Comparison of ENCODE assay signal across 11 cellular contexts in the genomic region with DNA sequence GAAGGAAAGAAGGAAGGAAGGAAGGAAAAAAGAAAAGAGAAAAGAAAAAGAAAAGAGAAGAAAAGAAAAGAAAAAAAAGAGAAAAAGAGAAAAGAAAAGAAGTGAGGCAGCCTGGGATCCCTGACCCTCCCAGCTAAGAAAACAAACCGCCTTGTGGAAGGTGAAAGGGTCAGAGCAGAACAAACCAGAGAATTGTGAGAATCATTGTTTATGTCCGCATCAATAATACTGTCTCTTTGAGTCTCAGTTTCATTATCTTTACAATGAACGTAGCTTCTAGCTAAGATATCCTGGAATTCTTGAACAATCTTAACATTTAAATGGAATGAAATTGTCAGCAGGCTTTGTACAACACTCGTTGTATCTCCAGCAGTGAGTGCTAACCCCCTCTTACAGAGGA.
DNase-seq lines count a peak whose midpoint lies in the region; ATAC-seq, FAIRE-seq and TF ChIP-seq lines count a peak whose summit lies in the region.
"Had no signal": no experiment of that assay in that cellular context is flagged by ENCODE, and none has a peak within 500 bp of the region (broad histone marks: within the 10 kb centered on the region; RNA-seq: fewer than 3 reads in every experiment).

No MANE protein-coding gene starts in this region.

- H3K4me3 ChIP-seq in IMR-90 (ENCODE audit: insufficient read depth, low read depth, low read length) (no peak overlapping the region), astrocyte (ENCODE audit: insufficient read depth, low read depth, low read length) (no peak overlapping the region), stomach (no peak overlapping the region), coronary artery (no peak overlapping the region)

- no peak overlapping the region for H3K4me3 Mint-ChIP-seq in astrocyte (ENCODE audit: unreplicated experiment)

- H3K27me3 Mint-ChIP-seq in astrocyte (ENCODE audit: low read depth, unreplicated experiment): peaks cover 7% of the 10 kb centered on the region

- no peak for FAIRE-seq in astrocyte (lab: Jason Lieb, UNC)
- FAIRE-seq: D721Med, GM19239 had no signal

- peak overlapping the region; percentile 41; the same call in 1 of the 2 replicates for H2BK120ac ChIP-seq in IMR-90 (ENCODE audit: low read depth, low read length)

- H3K27me3 ChIP-seq in IMR-90 (ENCODE audit: control insufficient read depth, insufficient read depth, low read length): no peaks in the 10 kb centered on the region
- H3K27me3 ChIP-seq in astrocyte (ENCODE audit: insufficient read depth, low read length): no peaks in the 10 kb centered on the region
- H3K27me3 ChIP-seq in stomach: no peaks in the 10 kb centered on the region

- H2BK20ac ChIP-seq in IMR-90 (ENCODE audit: low read depth, low read length): peak overlapping the region; percentile 36; the same call in 1 of the 2 replicates

- H2BK5ac ChIP-seq in IMR-90 (ENCODE audit: low read depth, low read length, poor library complexity, severe bottlenecking): no peak overlapping the region

- no peak for TF ChIP-seq EP300 in stomach (IDR thresholded peaks at IDR 0.05)

- H3K56ac ChIP-seq in IMR-90 (ENCODE audit: extremely low read depth, insufficient read depth, low read length): no peak overlapping the region

- H4K8ac ChIP-seq in IMR-90 (ENCODE audit: low read depth in 2 of 2, low read length in 2 of 2): peak overlapping the region; percentile 26 to 58; a peak in 2 of 4 replicates

- H3K9me3 ChIP-seq in IMR-90 (ENCODE audit: control insufficient read depth, insufficient read depth, low read length): no peaks in the 10 kb centered on the region
- H3K9me3 ChIP-seq in astrocyte (ENCODE audit: insufficient read depth, low read depth, low read length): no peaks in the 10 kb centered on the region
- H3K9me3 ChIP-seq in stomach: no peaks in the 10 kb centered on the region

- intact Hi-C loops in IMR-90 (cut with micrococcal nuclease) (loop anchor here (5.0 kb wide), 1 partner anchor 130 kb away; no protein-coding TSS in a partner anchor), left colon (cut with DNase I, micrococcal nuclease) (loop anchor here in 1 of 2 donors (10.0 kb wide), 1 partner anchor 128 kb away; no protein-coding TSS in a partner anchor), stomach (cut with DNase I; ENCODE audit: low total_unique reads) (no loop called here)

- H3K4me2 ChIP-seq in IMR-90 (ENCODE audit: low read depth, low read length): no peak overlapping the region
- peak overlapping the region; percentile 81 for H3K4me2 ChIP-seq in astrocyte (ENCODE audit: low read length)

- H3K27ac ChIP-seq in IMR-90 (ENCODE audit: insufficient read depth, low read length): no peak overlapping the region
- H3K27ac ChIP-seq in astrocyte (ENCODE audit: low read depth, low read length): peak overlapping the region; percentile 99
- H3K27ac ChIP-seq in stomach: peak overlapping the region; percentile 75 to 93 (median 85)
- peak overlapping the region in 1 of 2 donors; percentile 51 for H3K27ac ChIP-seq in coronary artery

- 0 out of 3 replicates have a peak overlapping the region, but pooled peaks have one; percentile 18 for H2BK15ac ChIP-seq in IMR-90 (ENCODE audit: low read depth, low read length)

- TF ChIP-seq CTCF in IMR-90 (conservative IDR thresholded peaks at IDR 0.05; ENCODE audit: low read depth, low read length) (no peak), astrocyte (IDR thresholded peaks at IDR 0.05; ENCODE audit: insufficient read depth, low read depth, low read length) (no peak), stomach (IDR thresholded peaks at IDR 0.05) (no peak), coronary artery (IDR thresholded peaks at IDR 0.05) (no peak)

- H3K4me1 Mint-ChIP-seq in astrocyte (ENCODE audit: low read depth, unreplicated experiment): peaks cover 22% of the 10 kb centered on the region

- H3K79me1 ChIP-seq in IMR-90 (ENCODE audit: low read depth in 1 of 2, low read length in 2 of 2): no peaks in the 10 kb centered on the region

- POLR2A ChIA-PET in IMR-90 (lab: Charles Lee; ENCODE audit: unreplicated experiment): no interaction called here

- H3K4me1 ChIP-seq in IMR-90 (ENCODE audit: control insufficient read depth, insufficient read depth, low read length): peaks cover 22% of the 10 kb centered on the region
- H3K4me1 ChIP-seq in astrocyte (ENCODE audit: insufficient read depth, low read length): peaks cover 65% of the 10 kb centered on the region
- peaks cover 30 to 95% (median 76%) of the 10 kb centered on the region in 4 donors for H3K4me1 ChIP-seq in stomach

- peak; percentile 38 for DNase-seq in IMR-90
- peak; percentile 47 for DNase-seq in astrocyte (ENCODE audit: low read depth)
- DNase-seq in left colon: no peak
- DNase-seq in stomach: no peak
- DNase-seq in cerebellar cortex (ENCODE audit: low spot score): no peak
- no peak for DNase-seq in AG08396 (ENCODE audit: low spot score)
- no peak for DNase-seq in coronary artery (ENCODE audit: low spot score)
- DNase-seq: NCI-H446 had no signal

- TF ChIP-seq POLR2A in IMR-90 (IDR thresholded peaks at IDR 0.05; ENCODE audit: low read depth, low read length) (no peak), stomach (IDR thresholded peaks at IDR 0.05) (no peak)

- no peaks in the 10 kb centered on the region for H3K36me3 Mint-ChIP-seq in astrocyte (ENCODE audit: low read depth, unreplicated experiment)

- BruUV-seq in IMR-90 (replicated peaks; lab: Mats Ljungman, UMichigan): no TSS peak

- H3K36me3 ChIP-seq in IMR-90 (ENCODE audit: control insufficient read depth, insufficient read depth, low read length): no peaks in the 10 kb centered on the region
- no peaks in the 10 kb centered on the region for H3K36me3 ChIP-seq in astrocyte (ENCODE audit: insufficient read depth, low read length)
- no peaks in the 10 kb centered on the region for H3K36me3 ChIP-seq in stomach

- in situ Hi-C loops in IMR-90 (cut with MboI; ENCODE audit: low sequenced_read_pairs): no loop called here

- H3K27ac Mint-ChIP-seq in astrocyte (ENCODE audit: unreplicated experiment): peak overlapping the region; percentile 87

- no peak for TF ChIP-seq RAD21 in IMR-90 (IDR thresholded peaks at IDR 0.05; ENCODE audit: low read length)

- no peak overlapping the region for H4K5ac ChIP-seq in IMR-90 (ENCODE audit: low read depth, low read length)

- H4K91ac ChIP-seq in IMR-90 (ENCODE audit: insufficient read depth, low read depth, low read length): no peak overlapping the region; the same call in 1 of the 2 replicates

- H3K9ac ChIP-seq in IMR-90 (ENCODE audit: low read depth, low read length) (no peak overlapping the region), astrocyte (ENCODE audit: low read length) (peak overlapping the region; percentile 96)

- no peak for ATAC-seq in IMR-90 (ENCODE audit: low read depth)
- peak; percentile 36 for ATAC-seq in left colon
- ATAC-seq: activated CD4-positive, CD25-positive, alpha-beta regulatory T cell treated with anti-CD3 and anti-CD28 coated beads, Interleukin-2, amount 50 U/mL, for 24 hours had no signal

- CTCF ChIA-PET in IMR-90 (lab: Yijun Ruan, JAX): interaction anchor here (0.6 kb wide), 2 partner anchors 38 to 399 kb away, joined by 3 read pairs; no protein-coding TSS in a partner anchor

- H2AFZ ChIP-seq in IMR-90 (replicated peaks; ENCODE audit: low read length, poor library complexity) (no peak overlapping the region), astrocyte (ENCODE audit: low read depth, low read length) (no peak overlapping the region)

- no peaks in the 10 kb centered on the region for H4K20me1 ChIP-seq in IMR-90 (ENCODE audit: insufficient read depth, low read length)
- no peaks in the 10 kb centered on the region for H4K20me1 ChIP-seq in astrocyte (ENCODE audit: insufficient read depth, low read length)

- H3K4ac ChIP-seq in IMR-90 (ENCODE audit: low read depth, low read length): peak overlapping the region; percentile 37; the same call in 1 of the 2 replicates

- H3K9me3 Mint-ChIP-seq in astrocyte (ENCODE audit: unreplicated experiment): no peaks in the 10 kb centered on the region

- H2AK9ac ChIP-seq in IMR-90 (replicated peaks; ENCODE audit: low read depth, low read length, poor library complexity): no peak overlapping the region

- no peak overlapping the region; the same call in 1 of the 2 replicates for H2AK5ac ChIP-seq in IMR-90 (ENCODE audit: low read depth, low read length)

- H3K18ac ChIP-seq in IMR-90 (ENCODE audit: low read depth, low read length): no peak overlapping the region; the same call in 1 of the 2 replicates

- dilution Hi-C loops in IMR-90 (cut with HindIII; ENCODE audit: low sequenced_read_pairs, unreplicated experiment): no loop called here

- no peaks in the 10 kb centered on the region for H3K79me2 ChIP-seq in astrocyte (ENCODE audit: insufficient read depth, low read length)

- H3K14ac ChIP-seq in IMR-90 (replicated peaks; ENCODE audit: low read depth, low read length): peak overlapping the region; percentile 34; the same call in 1 of the 2 replicates

- H3K23ac ChIP-seq in IMR-90 (ENCODE audit: low read depth, low read length): peak overlapping the region; percentile 18; the same call in 1 of the 2 replicates

- H3K9me1 ChIP-seq in IMR-90 (ENCODE audit: insufficient read depth, low read length): peaks cover 22% of the 10 kb centered on the region

- WGBS in IMR-90 (ENCODE audit: extremely low coverage in 2 of 2, insufficient read length in 1 of 2), 2 experiments: no CpG with 5 or more reads among the region's 4 CpGs
- WGBS in stomach, 5 donors: 46 to 64% (median 54%) methylated on average over 4 of the region's 4 CpGs

TF ChIP-seq in IMR-90, 13 proteins besides CTCF, POLR2A, EP300 and RAD21 (continues in another document):
- TF ChIP-seq RCOR1 (IDR thresholded peaks at IDR 0.05; ENCODE audit: insufficient replicate concordance, low read length) (no peak), FOS (IDR thresholded peaks at IDR 0.05; ENCODE audit: low read depth, low read length) (no peak), SMC3 (IDR thresholded peaks at IDR 0.05; ENCODE audit: low read depth, low read length) (no peak), ELK1 (IDR thresholded peaks at IDR 0.05; ENCODE audit: borderline replicate concordance, low read depth, low read length) (no peak), CHD1 (IDR thresholded peaks at IDR 0.05; ENCODE audit: low read depth, low read length) (no peak), MAFK (IDR thresholded peaks at IDR 0.05; ENCODE audit: low read depth, low read length) (no peak)

Comparison
In these comparisons a context has a peak if more than half of its experiments do, and no peak if none do; other contexts are left out.
1. DNase-seq: peak in IMR-90 (single experiment) and astrocyte (single experiment); none in left colon (0 of 2), stomach (single experiment), cerebellar cortex (single experiment), AG08396 (single experiment) and coronary artery (single experiment).